ENCODE assay signal across 9 cellular contexts in the genomic region with DNA sequence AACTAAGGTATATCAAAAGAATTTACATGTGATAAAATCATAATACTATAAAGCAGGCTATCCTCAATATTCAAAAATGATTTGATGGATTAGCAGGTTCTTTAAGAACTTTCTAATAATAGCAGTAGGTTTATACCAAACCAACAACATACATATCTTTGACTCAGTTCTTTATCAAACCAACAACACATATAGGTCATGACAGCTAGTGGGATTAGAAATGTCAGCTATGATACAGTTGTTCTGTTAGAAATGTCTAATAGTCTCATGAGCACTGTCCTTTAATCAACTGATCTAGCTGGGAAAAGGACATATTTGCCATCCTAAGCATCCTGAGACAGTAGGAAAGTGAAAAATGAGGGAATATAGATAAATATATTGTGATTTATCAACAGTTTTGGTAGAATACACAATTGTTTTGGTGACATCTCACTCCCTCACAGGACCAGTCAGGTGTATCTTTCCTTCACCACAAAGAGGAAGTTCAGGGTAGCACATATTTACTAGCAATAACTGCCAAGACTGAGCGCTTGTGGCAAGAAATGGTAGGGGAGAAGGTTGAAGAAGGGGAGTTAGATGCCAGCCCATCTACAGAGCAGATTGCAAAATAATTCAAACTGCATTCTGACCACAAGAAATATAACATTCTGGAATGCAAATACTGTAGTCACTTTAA.
DNase-seq lines count a peak whose midpoint lies in the region; ATAC-seq and TF ChIP-seq lines count a peak whose summit lies in the region.
"Had no signal": no experiment of that assay in that cellular context is flagged by ENCODE, and none has a peak within 500 bp of the region (broad histone marks: within the 10 kb centered on the region; RNA-seq: fewer than 3 reads in every experiment).

No MANE protein-coding gene starts in this region.

- H3K4me1 ChIP-seq in left lung: peaks cover 26 to 59% of the 10 kb centered on the region in 2 donors

- H3K27ac Mint-ChIP-seq in type B pancreatic cell: no peak overlapping the region

- H3K27me3 Mint-ChIP-seq in activated T-cell treated with anti-CD3 and anti-CD28 coated beads, Interleukin-2, amount 50 U/mL, for 4 hours (ENCODE audit: low read depth): no peaks in the 10 kb centered on the region
- no peaks in the 10 kb centered on the region for H3K27me3 Mint-ChIP-seq in type B pancreatic cell

- no peaks in the 10 kb centered on the region for H3K27me3 ChIP-seq in left lung

- DNase-seq in activated T-cell treated with anti-CD3 and anti-CD28 coated beads, Interleukin-2, amount 50 U/mL, for 4 hours: no peak
- DNase-seq in activated T-cell treated with anti-CD3 and anti-CD28 coated beads for 4 hours (no peak), SKM-1 treated with dmso at 0.1 percent for 144 hours (lab: John Stamatoyannopoulos, UW; ENCODE audit: unreplicated experiment) (peak; percentile 4), left lung (no peak), 8988T (no peak), type B pancreatic cell (ENCODE audit: extremely low spot score, unreplicated experiment) (no peak)
- DNase-seq in stimulated activated naive CD8-positive, alpha-beta T cell treated with anti-CD3 and anti-CD28 coated beads, Interleukin-15, Interleukin-2, amounts not matched to agents 100 U/mL and 50 U/mL, for 24 hours: no peak
- DNase-seq: NCI-H510A treated with DMSO at 0.1 percent for 48 hours had no signal

- H3K9me3 Mint-ChIP-seq in activated T-cell treated with anti-CD3 and anti-CD28 coated beads, Interleukin-2, amount 50 U/mL, for 4 hours: no peaks in the 10 kb centered on the region
- H3K9me3 Mint-ChIP-seq in type B pancreatic cell: no peaks in the 10 kb centered on the region

- no peak overlapping the region for H3K27ac ChIP-seq in left lung

- no peak for ATAC-seq in activated T-cell treated with anti-CD3 and anti-CD28 coated beads, Interleukin-2, amount 50 U/mL, for 4 hours
- ATAC-seq in HG02981 (IDR thresholded peaks at IDR 0.05; ENCODE audit: unreplicated experiment): peak; percentile 79
- ATAC-seq in stimulated activated naive CD8-positive, alpha-beta T cell treated with anti-CD3 and anti-CD28 coated beads, Interleukin-15, Interleukin-2, amounts not matched to agents 100 U/mL and 50 U/mL, for 24 hours: peak; percentile 29
- no peak for ATAC-seq in left lung

- H3K4me3 Mint-ChIP-seq in activated T-cell treated with anti-CD3 and anti-CD28 coated beads, Interleukin-2, amount 50 U/mL, for 4 hours: peak overlapping the region; percentile 27
- H3K4me3 Mint-ChIP-seq in type B pancreatic cell: no peak overlapping the region

- intact Hi-C loops in left lung (cut with DNase I): no loop called here

- peaks cover 0 to 33% of the 10 kb centered on the region in 2 donors for H3K36me3 ChIP-seq in left lung

- H3K4me1 Mint-ChIP-seq in activated T-cell treated with anti-CD3 and anti-CD28 coated beads, Interleukin-2, amount 50 U/mL, for 4 hours (ENCODE audit: low read depth): peaks cover 95% of the 10 kb centered on the region
- peaks cover 44% of the 10 kb centered on the region for H3K4me1 Mint-ChIP-seq in type B pancreatic cell (ENCODE audit: unreplicated experiment)

- H3K9me3 ChIP-seq in left lung: no peaks in the 10 kb centered on the region

- TF ChIP-seq CTCF in left lung (IDR thresholded peaks at IDR 0.05) (no peak), type B pancreatic cell (conservative IDR thresholded peaks at IDR 0.05) (no peak)

- peaks cover 18% of the 10 kb centered on the region for H3K36me3 Mint-ChIP-seq in activated T-cell treated with anti-CD3 and anti-CD28 coated beads, Interleukin-2, amount 50 U/mL, for 4 hours (ENCODE audit: insufficient read depth)
- H3K36me3 Mint-ChIP-seq in type B pancreatic cell: peaks cover 16% of the 10 kb centered on the region

- H3K4me3 ChIP-seq in left lung: no peak overlapping the region

Comparison
In these comparisons a context has a peak if more than half of its experiments do, and no peak if none do; other contexts are left out.
1. ATAC-seq: peak in HG02981 (single experiment) and stimulated activated naive CD8-positive, alpha-beta T cell treated with anti-CD3 and anti-CD28 coated beads, Interleukin-15, Interleukin-2, amounts not matched to agents 100 U/mL and 50 U/mL, for 24 hours (single experiment); none in activated T-cell treated with anti-CD3 and anti-CD28 coated beads, Interleukin-2, amount 50 U/mL, for 4 hours (0 of 2) and left lung (single experiment).